15 cellular contexts compared by ENCODE assay signal in the genomic region with DNA sequence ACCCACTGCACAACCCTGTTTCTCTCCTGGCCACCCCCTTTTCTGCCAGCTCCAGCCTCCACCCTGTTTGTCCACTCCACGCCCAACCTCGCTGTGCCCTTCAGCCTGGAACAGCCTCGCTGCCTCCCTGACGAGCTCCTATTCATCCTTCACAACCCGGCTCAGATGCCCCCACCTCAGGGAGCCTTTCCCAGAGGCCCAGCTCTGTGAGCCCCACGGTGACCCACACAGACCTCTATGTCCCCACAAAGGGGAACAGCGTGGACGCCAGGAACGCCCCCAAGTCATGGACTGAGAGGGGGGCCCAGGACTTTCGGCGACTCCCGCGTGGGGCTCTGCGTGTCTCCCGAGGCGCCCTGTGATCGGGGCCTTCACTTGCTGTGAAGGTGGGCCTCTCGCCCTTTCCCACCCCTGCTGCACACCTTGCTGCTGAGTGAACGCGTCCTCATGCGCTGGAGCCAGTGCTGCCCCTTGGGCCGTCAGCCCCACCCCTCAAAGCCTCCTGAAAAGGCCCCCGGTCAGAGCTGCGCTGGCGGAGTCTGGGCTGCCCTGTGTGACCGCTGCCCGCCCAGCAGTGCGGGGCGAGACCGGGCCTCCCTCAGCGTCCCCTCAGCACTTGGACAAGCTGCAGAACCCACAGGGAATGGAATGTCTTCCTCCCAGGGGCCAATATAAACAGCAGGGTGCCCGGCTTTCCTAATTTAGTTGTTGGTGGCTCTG. TPM values are rescaled to one million over a fixed set of nuclear protein-coding genes. Genes with fewer than 3 reads are reported as not detected.
DNase-seq lines count a peak whose midpoint lies in the region; ATAC-seq and TF ChIP-seq lines count a peak whose summit lies in the region.
"Had no signal": no experiment of that assay in that cellular context is flagged by ENCODE, and none has a peak within 500 bp of the region (broad histone marks: within the 10 kb centered on the region; RNA-seq: fewer than 3 reads in every experiment).

No MANE protein-coding gene starts in this region.

- no peaks in the 10 kb centered on the region for H3K9me3 ChIP-seq in esophagus muscularis mucosa
- H3K9me3 ChIP-seq in transverse colon, result no peaks in the 10 kb centered on the region
- H3K9me3 ChIP-seq: body of pancreas had no signal

- no peaks in the 10 kb centered on the region for H3K36me3 Mint-ChIP-seq in HFFc6 (ENCODE audit: low read depth)

- peaks cover 4% of the 10 kb centered on the region; the same call in 1 of the 2 replicates for H3K9me3 Mint-ChIP-seq in HFFc6

- H3K4me3 Mint-ChIP-seq in HFFc6, result no peak overlapping the region
- H3K4me3 Mint-ChIP-seq: CD4-positive, alpha-beta T cell had no signal

- H3K27ac ChIP-seq in esophagus muscularis mucosa (replicated peaks in 1 of 4) (peak overlapping the region; percentile 81 to 87 (median 82)), transverse colon (peak overlapping the region; percentile 32 to 65 (median 54)), foreskin keratinocyte (no peak overlapping the region)
- H3K27ac ChIP-seq: body of pancreas had no signal

- in situ Hi-C loops in transverse colon (cut with MboI; ENCODE audit: low pct_ligation_motif_present in 1 of 4, low pct_unique_long_range_greater_than_20kb in 1 of 4, low sequenced_read_pairs in 3 of 4), result no loop called here

- 82% methylated on average over 21 of the region's 32 CpGs for WGBS in esophagus muscularis mucosa
- WGBS in transverse colon (ENCODE audit: low coverage in 1 of 2), 2 donors, result 86 to 96% methylated on average over 4 to 32 of the region's 32 CpGs

- peaks cover 41% of the 10 kb centered on the region for H3K4me1 Mint-ChIP-seq in HFFc6 (ENCODE audit: low read depth)

- TF ChIP-seq EP300 in esophagus muscularis mucosa (IDR thresholded peaks at IDR 0.05) (peak; percentile 56), transverse colon (IDR thresholded peaks at IDR 0.05; ENCODE audit: low read depth) (no peak)

- H3K4me3 ChIP-seq in esophagus muscularis mucosa (peak overlapping the region; percentile 18 to 44 (median 40)), transverse colon (no peak overlapping the region)
- H3K4me3 ChIP-seq: body of pancreas, GM12878, lung had no signal

- H3K36me3 ChIP-seq in esophagus muscularis mucosa, result no peaks in the 10 kb centered on the region
- no peaks in the 10 kb centered on the region for H3K36me3 ChIP-seq in transverse colon

- H3K27ac Mint-ChIP-seq in HFFc6, result peak overlapping the region; percentile 71
- H3K27ac Mint-ChIP-seq: CD4-positive, alpha-beta T cell had no signal

- H3K4me1 ChIP-seq in esophagus muscularis mucosa (peaks cover 32 to 52% (median 48%) of the 10 kb centered on the region in 4 donors), transverse colon (peaks cover 0 to 19% (median 4%) of the 10 kb centered on the region in 4 donors), foreskin keratinocyte (no peaks in the 10 kb centered on the region)
- H3K4me1 ChIP-seq: body of pancreas had no signal

- no peak for ATAC-seq in foreskin keratinocyte
- ATAC-seq: body of pancreas, GM12878 had no signal

- TF ChIP-seq POLR2A in esophagus muscularis mucosa (IDR thresholded peaks at IDR 0.05; ENCODE audit: low read depth) (no peak), transverse colon (IDR thresholded peaks at IDR 0.05) (no peak)

- intact Hi-C loops in esophagus muscularis mucosa (cut with DNase I) (no loop called here), transverse colon (cut with DNase I; ENCODE audit: low total_unique reads) (no loop called here)

- peaks cover 11% of the 10 kb centered on the region for H3K27me3 Mint-ChIP-seq in HFFc6 (ENCODE audit: insufficient read depth)

- DNase-seq in HFFc6 (no peak), esophagus muscularis mucosa (ENCODE audit: extremely low spot score) (no peak), myocyte (ENCODE audit: low read depth) (peak; percentile 88), transverse colon (no peak), NCI-H2081 (lab: John Stamatoyannopoulos, UW) (no peak), DMS114 treated with DMSO at 0.1 percent for 48 hours (lab: John Stamatoyannopoulos, UW; ENCODE audit: unreplicated experiment) (no peak), foreskin keratinocyte (no peak)
- DNase-seq: body of pancreas; CD4-positive, alpha-beta T cell; EL; NCI-H446 treated with DMSO at 0.1 percent for 48 hours; stimulated activated naive CD4-positive, alpha-beta T cell treated with Interleukin-2 at 50 U/mL for 16 hours had no signal

- H3K27me3 ChIP-seq in esophagus muscularis mucosa (peaks cover 0 to 25% (median 0%) of the 10 kb centered on the region in 4 donors), transverse colon (peaks cover 13% of the 10 kb centered on the region), foreskin keratinocyte (peaks cover 9% of the 10 kb centered on the region)
- H3K27me3 ChIP-seq: body of pancreas had no signal

- TF ChIP-seq CTCF in HFFc6 (IDR thresholded peaks at IDR 0.05) (no peak), esophagus muscularis mucosa (IDR thresholded peaks at IDR 0.05) (no peak), transverse colon (IDR thresholded peaks at IDR 0.05) (no peak), foreskin keratinocyte (conservative IDR thresholded peaks at IDR 0.05) (no peak)

RNA-seq across cellular contexts. Expression of a gene that starts 40.0 kb away (rescaled TPM):
- total RNA-seq in HFFc6 (2021; fragmentation: NEBNext Ultra II Directional; extraction: Animal tissue kit (Norgen Biotek cat#: 25700)), result 1 to 10 TPM; 1.0 to 2.0 (median 1.5) TPM
- total RNA-seq in esophagus muscularis mucosa (10 to 100 TPM in 2 of 4 donors, 1 to 10 TPM in 2; 6.9 to 26.2 (median 11.0) TPM), myocyte (6.6 and 8.4 TPM in 2 replicates), transverse colon (10 to 100 TPM in 1 of 4 donors, 1 to 10 TPM in 3; 4.1 to 10.2 (median 5.9) TPM), foreskin keratinocyte (0.74 and 1.0 TPM in 2 replicates)
- 6.8 TPM for polyA plus RNA-seq in myocyte (2012)
- 0.52 and 0.72 TPM in 2 replicates for polyA plus RNA-seq in foreskin keratinocyte

RNA-seq across cellular contexts. Expression of a gene that starts 49.4 kb away (rescaled TPM):
- under 1 TPM in 3 of 6 experiments, not detected in 3; 0.23 to 0.34 (median 0.30) TPM for total RNA-seq in HFFc6 (2021; fragmentation: NEBNext Ultra II Directional; extraction: Animal tissue kit (Norgen Biotek cat#: 25700))
- total RNA-seq in esophagus muscularis mucosa (10 to 100 TPM in 2 of 4 donors, 1 to 10 TPM in 2; 6.4 to 11.7 (median 8.7) TPM), myocyte (not detected in 2 replicates), transverse colon (100 to 1,000 TPM in 2 of 4 donors, 10 to 100 TPM in 2; 56.0 to 193 (median 93.5) TPM), foreskin keratinocyte (5.0 and 10.6 TPM in 2 replicates)
- polyA plus RNA-seq in myocyte (2012), result 0.44 TPM
- 5.3 and 11.2 TPM in 2 replicates for polyA plus RNA-seq in foreskin keratinocyte
- total RNA-seq: LHCN-M2 had no signal

Comparison
In these comparisons a context has a peak if more than half of its experiments do, and no peak if none do; other contexts are left out.
1. H3K4me3 ChIP-seq: peak in esophagus muscularis mucosa (4 of 4); none in transverse colon (0 of 4).